Comparison of ENCODE assay signal across 1 cellular context in genomic region chr2:11753452-11753885, GRCh38.
A peak's percentile ranks its signal among the peaks of the same experiment; 100 is the strongest.
TF ChIP-seq lines count a peak whose summit lies in the region.

No MANE protein-coding gene starts in this region.

TF ChIP-seq in K562, 482 proteins besides CTCF, POLR2A, EP300 and RAD21 (continued from another document and continues in another):
- TF ChIP-seq ZNF318 (IDR thresholded peaks at IDR 0.05; ENCODE audit: borderline replicate concordance in 1 of 2, low read depth in 1 of 2) (no peak), PML (IDR thresholded peaks at IDR 0.05; ENCODE audit: low read length) (no peak; the same call in 1 of the 2 replicates), DLX4 (CRISPR knock-in tag; IDR thresholded peaks at IDR 0.05) (no peak), SMC3 (conservative IDR thresholded peaks at IDR 0.05; ENCODE audit: insufficient read depth, low read depth, low read length) (no peak), MTF1 (CRISPR knock-in tag; IDR thresholded peaks at IDR 0.05; ENCODE audit: borderline replicate concordance) (no peak), ETV6 (IDR thresholded peaks at IDR 0.05; ENCODE audit: borderline replicate concordance in 1 of 2, low read depth in 2 of 2, low read length in 1 of 2) (peak in 1 of 2 experiments; percentile 79; a peak in 1 of 4 replicates), ETV6 (CRISPR knock-in tag; IDR thresholded peaks at IDR 0.05; ENCODE audit: borderline replicate concordance) (no peak), ZSCAN29 (IDR thresholded peaks at IDR 0.05) (no peak), EZH2 (IDR thresholded peaks at IDR 0.05; ENCODE audit: borderline replicate concordance, low read depth, low read length) (no peak), FOSL1 (tag; conservative IDR thresholded peaks at IDR 0.05) (0 out of 2 replicates have a peak, but pooled peaks have one; percentile 10), ZNF511 (CRISPR knock-in tag; IDR thresholded peaks at IDR 0.05) (no peak), JUND (IDR thresholded peaks at IDR 0.05; ENCODE audit: borderline replicate concordance, low read depth, low read length) (no peak), JUND (tag; IDR thresholded peaks at IDR 0.05; ENCODE audit: borderline replicate concordance, low read depth, low read length) (peak; percentile 22; the same call in 1 of the 3 replicates), CBX5 (IDR thresholded peaks at IDR 0.05; ENCODE audit: borderline replicate concordance, low read depth) (no peak), CXXC5 (CRISPR knock-in tag; IDR thresholded peaks at IDR 0.05) (peak; percentile 63; the same call in 1 of the 2 replicates), MTA2 (IDR thresholded peaks at IDR 0.05; ENCODE audit: low read depth) (no peak), ZNF175 (CRISPR knock-in tag; IDR thresholded peaks at IDR 0.05; ENCODE audit: low read depth) (no peak), PTRF (tag; IDR thresholded peaks at IDR 0.05) (no peak), RFX1 (IDR thresholded peaks at IDR 0.05) (no peak), ZFP30 (CRISPR knock-in tag; IDR thresholded peaks at IDR 0.05; ENCODE audit: borderline replicate concordance) (no peak), ZNF407 (IDR thresholded peaks at IDR 0.05; ENCODE audit: low read depth) (no peak), ADNP (tag; IDR thresholded peaks at IDR 0.05) (no peak), MXI1 (IDR thresholded peaks at IDR 0.05; ENCODE audit: low read depth, low read length) (no peak), E2F5 (CRISPR knock-in tag; IDR thresholded peaks at IDR 0.05) (no peak), FOXM1 (IDR thresholded peaks at IDR 0.05; ENCODE audit: low read depth) (no peak), FOXM1 (CRISPR knock-in tag; IDR thresholded peaks at IDR 0.05; ENCODE audit: low read depth) (no peak), FOXA3 (CRISPR knock-in tag; conservative IDR thresholded peaks at IDR 0.05 in 1 of 2, IDR thresholded peaks at IDR 0.05 in 1 of 2) (no peak), ZBTB12 (CRISPR knock-in tag; IDR thresholded peaks at IDR 0.05) (no peak)
